Comparison of ENCODE assay signal across 24 cellular contexts in the genomic region with DNA sequence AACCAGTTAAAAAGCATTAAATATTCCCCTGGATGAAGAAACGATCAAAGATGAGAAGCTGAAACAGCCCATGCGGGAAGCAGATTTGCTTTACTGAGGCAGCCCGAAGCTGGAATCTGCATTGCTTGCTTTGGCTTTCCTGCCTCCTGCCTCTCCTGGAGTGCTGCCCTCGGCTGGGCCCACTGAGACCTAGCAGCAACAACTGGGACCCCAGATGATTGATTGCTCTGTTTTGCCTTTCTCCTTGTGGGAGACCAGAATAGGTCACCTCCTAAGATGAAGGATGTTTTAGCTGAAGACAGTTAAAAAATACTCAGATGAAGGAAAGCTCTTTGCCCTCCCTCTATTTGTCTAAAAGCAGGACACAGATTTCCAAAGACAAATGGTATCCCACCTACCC.
"Had no signal": no experiment of that assay in that cellular context is flagged by ENCODE, and none has a peak within 500 bp of the region (broad histone marks: within the 10 kb centered on the region; RNA-seq: fewer than 3 reads in every experiment).

No MANE protein-coding gene starts in this region.

- DNase-seq: activated CD4-positive, alpha-beta T cell treated with anti-CD3 and anti-CD28 coated beads for 36 hours; activated CD4-positive, alpha-beta T cell treated with anti-CD3 and anti-CD28 coated beads, Interleukin-2, amount 50 U/mL, for 4 hours; activated naive CD4-positive, alpha-beta T cell treated with anti-CD3 and anti-CD28 coated beads for 36 hours; activated naive CD8-positive, alpha-beta T cell treated with anti-CD3 and anti-CD28 coated beads, Interleukin-2, amount 10 ng/mL, durations not matched to agents 7 days and 5 days; activated T-cell treated with anti-CD3 and anti-CD28 coated beads, Interleukin-2, amount 50 U/mL, for 48 hours; amniotic stem cell; colonic mucosa; heart left ventricle; kidney glomerular epithelial cell; left lung; natural killer cell; nucleus accumbens; right lobe of liver; stimulated activated CD4-positive, alpha-beta T cell treated with anti-CD3 and anti-CD28 coated beads, Interleukin-1b, Interleukin-23, amount 100 ng/mL, for 48 hours; stimulated activated naive CD8-positive, alpha-beta T cell treated with anti-CD3 and anti-CD28 coated beads, Interleukin-15, amount 100 ng/mL, for 72 hours; T-helper 9 cell; tibial artery had no signal

- H3K4me1 ChIP-seq: breast epithelium, colonic mucosa, heart left ventricle, left lung, parathyroid adenoma, tibial artery had no signal

- H3K9me3 Mint-ChIP-seq: activated naive CD4-positive, alpha-beta T cell treated with anti-CD3 and anti-CD28 coated beads for 36 hours; activated naive CD8-positive, alpha-beta T cell treated with anti-CD3 and anti-CD28 coated beads, Interleukin-2, amount 10 ng/mL, durations not matched to agents 7 days and 5 days; central memory CD8-positive, alpha-beta T cell; natural killer cell; stimulated activated naive CD8-positive, alpha-beta T cell treated with anti-CD3 and anti-CD28 coated beads, Interleukin-15, amount 100 ng/mL, for 72 hours had no signal

- H3K9me3 ChIP-seq: breast epithelium, colonic mucosa, heart left ventricle, left lung, right lobe of liver, tibial artery had no signal

- H3K4me3 Mint-ChIP-seq: activated CD4-positive, alpha-beta T cell treated with anti-CD3 and anti-CD28 coated beads for 36 hours; activated naive CD4-positive, alpha-beta T cell treated with anti-CD3 and anti-CD28 coated beads for 36 hours; activated naive CD8-positive, alpha-beta T cell treated with anti-CD3 and anti-CD28 coated beads, Interleukin-2, amount 10 ng/mL, durations not matched to agents 7 days and 5 days; central memory CD8-positive, alpha-beta T cell; mesothelial cell of epicardium; natural killer cell; stimulated activated naive CD8-positive, alpha-beta T cell treated with anti-CD3 and anti-CD28 coated beads, Interleukin-15, amount 100 ng/mL, for 72 hours had no signal

- H3K36me3 ChIP-seq: breast epithelium, colonic mucosa, heart left ventricle, left lung, right lobe of liver, tibial artery had no signal

- H3K27me3 ChIP-seq: breast epithelium, colonic mucosa, left lung, right lobe of liver had no signal

- H3K27me3 Mint-ChIP-seq: activated CD4-positive, alpha-beta T cell treated with anti-CD3 and anti-CD28 coated beads for 36 hours; central memory CD8-positive, alpha-beta T cell; stimulated activated naive CD8-positive, alpha-beta T cell treated with anti-CD3 and anti-CD28 coated beads, Interleukin-15, amount 100 ng/mL, for 72 hours had no signal

- ATAC-seq: activated CD4-positive, alpha-beta T cell treated with anti-CD3 and anti-CD28 coated beads for 36 hours; heart left ventricle; left lung; natural killer cell; right lobe of liver; stimulated activated naive CD8-positive, alpha-beta T cell treated with anti-CD3 and anti-CD28 coated beads, Interleukin-15, amount 100 ng/mL, for 72 hours had no signal

- H3K27ac ChIP-seq: breast epithelium, colonic mucosa, epithelial cell of prostate, heart left ventricle, left lung, parathyroid adenoma, right lobe of liver, skin epidermis, tibial artery had no signal

- H3K27ac Mint-ChIP-seq: activated CD4-positive, alpha-beta T cell treated with anti-CD3 and anti-CD28 coated beads for 36 hours; activated naive CD4-positive, alpha-beta T cell treated with anti-CD3 and anti-CD28 coated beads for 36 hours; activated naive CD8-positive, alpha-beta T cell treated with anti-CD3 and anti-CD28 coated beads, Interleukin-2, amount 10 ng/mL, durations not matched to agents 7 days and 5 days; mesothelial cell of epicardium; natural killer cell; stimulated activated naive CD8-positive, alpha-beta T cell treated with anti-CD3 and anti-CD28 coated beads, Interleukin-15, amount 100 ng/mL, for 72 hours had no signal

- H3K4me3 ChIP-seq: breast epithelium, colonic mucosa, heart left ventricle, left lung, lung, right lobe of liver, skin epidermis, tibial artery had no signal

- H3K36me3 Mint-ChIP-seq: mesothelial cell of epicardium, natural killer cell had no signal
